Comparison of ENCODE assay signal across 2 cellular contexts in genomic region chr1:182677393-182678098, GRCh38.
TF ChIP-seq lines count a peak whose summit lies in the region.

No MANE protein-coding gene starts in this region.

TF ChIP-seq in SK-N-SH, 30 proteins besides CTCF, POLR2A, EP300 and RAD21:
- no peak for TF ChIP-seq TCF12 (IDR thresholded peaks at IDR 0.05)
- no peak for TF ChIP-seq PBX3 (IDR thresholded peaks at IDR 0.05)
- TF ChIP-seq EZH2phosphoT487 (IDR thresholded peaks at IDR 0.05; ENCODE audit: borderline replicate concordance, low read depth), result no peak
- no peak for TF ChIP-seq GATA2 (CRISPR knock-in tag; IDR thresholded peaks at IDR 0.05)
- no peak for TF ChIP-seq FOXM1 (IDR thresholded peaks at IDR 0.05; ENCODE audit: low read depth)
- TF ChIP-seq IRF3 (IDR thresholded peaks at IDR 0.05; ENCODE audit: low read depth, low read length), result no peak
- no peak for TF ChIP-seq CHD2 (IDR thresholded peaks at IDR 0.05; ENCODE audit: low read length, partially characterized antibody)
- no peak for TF ChIP-seq FOXJ3 (CRISPR knock-in tag; IDR thresholded peaks at IDR 0.05)
- TF ChIP-seq NFIC (IDR thresholded peaks at IDR 0.05; ENCODE audit: borderline replicate concordance), result no peak
- TF ChIP-seq, protein P1, sequence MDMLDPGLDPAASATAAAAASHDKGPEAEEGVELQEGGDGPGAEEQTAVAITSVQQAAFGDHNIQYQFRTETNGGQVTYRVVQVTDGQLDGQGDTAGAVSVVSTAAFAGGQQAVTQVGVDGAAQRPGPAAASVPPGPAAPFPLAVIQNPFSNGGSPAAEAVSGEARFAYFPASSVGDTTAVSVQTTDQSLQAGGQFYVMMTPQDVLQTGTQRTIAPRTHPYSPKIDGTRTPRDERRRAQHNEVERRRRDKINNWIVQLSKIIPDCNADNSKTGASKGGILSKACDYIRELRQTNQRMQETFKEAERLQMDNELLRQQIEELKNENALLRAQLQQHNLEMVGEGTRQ (IDR thresholded peaks at IDR 0.05; ENCODE audit: borderline replicate concordance, low read depth, low read length), result no peak
- TF ChIP-seq MAX (IDR thresholded peaks at IDR 0.05; ENCODE audit: low read depth), result no peak
- no peak for TF ChIP-seq TAF1 (IDR thresholded peaks at IDR 0.05; ENCODE audit: borderline replicate concordance, low read depth, low read length)
- no peak for TF ChIP-seq SIN3A (IDR thresholded peaks at IDR 0.05; ENCODE audit: borderline replicate concordance, low read depth, low read length)
- TF ChIP-seq USF1 (IDR thresholded peaks at IDR 0.05; ENCODE audit: borderline replicate concordance, low read depth), result no peak
- TF ChIP-seq, protein P2, sequence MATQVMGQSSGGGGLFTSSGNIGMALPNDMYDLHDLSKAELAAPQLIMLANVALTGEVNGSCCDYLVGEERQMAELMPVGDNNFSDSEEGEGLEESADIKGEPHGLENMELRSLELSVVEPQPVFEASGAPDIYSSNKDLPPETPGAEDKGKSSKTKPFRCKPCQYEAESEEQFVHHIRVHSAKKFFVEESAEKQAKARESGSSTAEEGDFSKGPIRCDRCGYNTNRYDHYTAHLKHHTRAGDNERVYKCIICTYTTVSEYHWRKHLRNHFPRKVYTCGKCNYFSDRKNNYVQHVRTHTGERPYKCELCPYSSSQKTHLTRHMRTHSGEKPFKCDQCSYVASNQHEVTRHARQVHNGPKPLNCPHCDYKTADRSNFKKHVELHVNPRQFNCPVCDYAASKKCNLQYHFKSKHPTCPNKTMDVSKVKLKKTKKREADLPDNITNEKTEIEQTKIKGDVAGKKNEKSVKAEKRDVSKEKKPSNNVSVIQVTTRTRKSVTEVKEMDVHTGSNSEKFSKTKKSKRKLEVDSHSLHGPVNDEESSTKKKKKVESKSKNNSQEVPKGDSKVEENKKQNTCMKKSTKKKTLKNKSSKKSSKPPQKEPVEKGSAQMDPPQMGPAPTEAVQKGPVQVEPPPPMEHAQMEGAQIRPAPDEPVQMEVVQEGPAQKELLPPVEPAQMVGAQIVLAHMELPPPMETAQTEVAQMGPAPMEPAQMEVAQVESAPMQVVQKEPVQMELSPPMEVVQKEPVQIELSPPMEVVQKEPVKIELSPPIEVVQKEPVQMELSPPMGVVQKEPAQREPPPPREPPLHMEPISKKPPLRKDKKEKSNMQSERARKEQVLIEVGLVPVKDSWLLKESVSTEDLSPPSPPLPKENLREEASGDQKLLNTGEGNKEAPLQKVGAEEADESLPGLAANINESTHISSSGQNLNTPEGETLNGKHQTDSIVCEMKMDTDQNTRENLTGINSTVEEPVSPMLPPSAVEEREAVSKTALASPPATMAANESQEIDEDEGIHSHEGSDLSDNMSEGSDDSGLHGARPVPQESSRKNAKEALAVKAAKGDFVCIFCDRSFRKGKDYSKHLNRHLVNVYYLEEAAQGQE (IDR thresholded peaks at IDR 0.05; ENCODE audit: low read depth, low read length), result no peak
- no peak for TF ChIP-seq GABPA (IDR thresholded peaks at IDR 0.05; ENCODE audit: low read depth)

TF ChIP-seq in HepG2, 621 proteins besides CTCF, POLR2A, EP300 and RAD21:
- TF ChIP-seq SKI (IDR thresholded peaks at IDR 0.05; ENCODE audit: partially characterized antibody) (no peak), ZNF180 (CRISPR knock-in tag; IDR thresholded peaks at IDR 0.05; ENCODE audit: borderline replicate concordance, low read depth) (no peak), ZBTB7B (CRISPR knock-in tag; IDR thresholded peaks at IDR 0.05) (no peak), CCAR2 (optimal IDR thresholded peaks at IDR 0.05; ENCODE audit: low read depth, low read length) (no peak), CBX1 (IDR thresholded peaks at IDR 0.05; ENCODE audit: low read depth) (no peak), NRL (CRISPR knock-in tag; IDR thresholded peaks at IDR 0.05; ENCODE audit: borderline replicate concordance) (no peak), ZNF12 (CRISPR knock-in tag; IDR thresholded peaks at IDR 0.05) (no peak), KLF16 (CRISPR knock-in tag; IDR thresholded peaks at IDR 0.05) (no peak), TBP (CRISPR knock-in tag; IDR thresholded peaks at IDR 0.05) (no peak), NFE2 (CRISPR knock-in tag; IDR thresholded peaks at IDR 0.05) (no peak), FOXC1 (CRISPR knock-in tag; IDR thresholded peaks at IDR 0.05; ENCODE audit: borderline replicate concordance) (no peak), HOXA5 (CRISPR knock-in tag; IDR thresholded peaks at IDR 0.05) (no peak), ZNF143 (CRISPR knock-in tag; IDR thresholded peaks at IDR 0.05) (no peak), SUZ12 (IDR thresholded peaks at IDR 0.05; ENCODE audit: low read depth, low read length) (no peak)
- TF ChIP-seq, protein P3, sequence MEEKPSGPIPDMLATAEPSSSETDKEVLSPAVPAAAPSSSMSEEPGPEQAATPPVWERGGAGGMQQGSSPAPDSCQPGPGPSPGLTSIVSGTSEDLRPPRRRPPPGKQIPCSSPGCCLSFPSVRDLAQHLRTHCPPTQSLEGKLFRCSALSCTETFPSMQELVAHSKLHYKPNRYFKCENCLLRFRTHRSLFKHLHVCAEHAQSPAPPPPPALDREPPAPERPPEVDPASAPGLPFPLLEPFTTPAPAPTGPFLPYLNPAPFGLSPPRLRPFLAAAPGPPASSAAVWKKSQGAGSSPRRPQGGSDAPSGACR (CRISPR knock-in tag; IDR thresholded peaks at IDR 0.05), result no peak
- TF ChIP-seq, protein P4, sequence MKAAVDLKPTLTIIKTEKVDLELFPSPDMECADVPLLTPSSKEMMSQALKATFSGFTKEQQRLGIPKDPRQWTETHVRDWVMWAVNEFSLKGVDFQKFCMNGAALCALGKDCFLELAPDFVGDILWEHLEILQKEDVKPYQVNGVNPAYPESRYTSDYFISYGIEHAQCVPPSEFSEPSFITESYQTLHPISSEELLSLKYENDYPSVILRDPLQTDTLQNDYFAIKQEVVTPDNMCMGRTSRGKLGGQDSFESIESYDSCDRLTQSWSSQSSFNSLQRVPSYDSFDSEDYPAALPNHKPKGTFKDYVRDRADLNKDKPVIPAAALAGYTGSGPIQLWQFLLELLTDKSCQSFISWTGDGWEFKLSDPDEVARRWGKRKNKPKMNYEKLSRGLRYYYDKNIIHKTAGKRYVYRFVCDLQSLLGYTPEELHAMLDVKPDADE (CRISPR knock-in tag; IDR thresholded peaks at IDR 0.05), result no peak
- TF ChIP-seq, protein P5, sequence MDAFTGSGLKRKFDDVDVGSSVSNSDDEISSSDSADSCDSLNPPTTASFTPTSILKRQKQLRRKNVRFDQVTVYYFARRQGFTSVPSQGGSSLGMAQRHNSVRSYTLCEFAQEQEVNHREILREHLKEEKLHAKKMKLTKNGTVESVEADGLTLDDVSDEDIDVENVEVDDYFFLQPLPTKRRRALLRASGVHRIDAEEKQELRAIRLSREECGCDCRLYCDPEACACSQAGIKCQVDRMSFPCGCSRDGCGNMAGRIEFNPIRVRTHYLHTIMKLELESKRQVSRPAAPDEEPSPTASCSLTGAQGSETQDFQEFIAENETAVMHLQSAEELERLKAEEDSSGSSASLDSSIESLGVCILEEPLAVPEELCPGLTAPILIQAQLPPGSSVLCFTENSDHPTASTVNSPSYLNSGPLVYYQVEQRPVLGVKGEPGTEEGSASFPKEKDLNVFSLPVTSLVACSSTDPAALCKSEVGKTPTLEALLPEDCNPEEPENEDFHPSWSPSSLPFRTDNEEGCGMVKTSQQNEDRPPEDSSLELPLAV (CRISPR knock-in tag; conservative IDR thresholded peaks at IDR 0.05; ENCODE audit: low read depth), result no peak
